ENCODE assay signal across 9 cellular contexts in genomic region chr17:43760254-43760852, GRCh38. TPM values are rescaled to one million over a fixed set of nuclear protein-coding genes. Genes with fewer than 3 reads are reported as not detected.
DNase-seq lines count a peak whose midpoint lies in the region; ATAC-seq, FAIRE-seq and TF ChIP-seq lines count a peak whose summit lies in the region.
"Had no signal": no experiment of that assay in that cellular context is flagged by ENCODE, and none has a peak within 500 bp of the region (broad histone marks: within the 10 kb centered on the region; RNA-seq: fewer than 3 reads in every experiment).

No MANE protein-coding gene starts in this region.

- no peaks in the 10 kb centered on the region for H3F3A ChIP-seq in SU-DHL-6 (ENCODE audit: insufficient read depth)

- peak; percentile 50 for ATAC-seq in GM18907 (IDR thresholded peaks at IDR 0.05; ENCODE audit: unreplicated experiment)

- H3K36me3 ChIP-seq in SU-DHL-6 (ENCODE audit: low read length) = no peaks in the 10 kb centered on the region
- H3K36me3 ChIP-seq in cardiac muscle cell = no peaks in the 10 kb centered on the region

- H3K9me3 ChIP-seq in SU-DHL-6 (ENCODE audit: insufficient read depth, low read length) (no peaks in the 10 kb centered on the region), cardiac muscle cell (ENCODE audit: low read depth) (no peaks in the 10 kb centered on the region)
- H3K9me3 ChIP-seq: BLaER1 treated with 17β-estradiol and CSF1 and Interleukin-3, amounts not matched to agents 10 nM and 100 nM had no signal

- intact Hi-C loops in posterior cingulate gyrus (cut with DNase I) = loop anchor here (1.0 to 5.0 kb wide), 2 partner anchors 66 to 183 kb away; no protein-coding TSS in a partner anchor

- TF ChIP-seq CTCF in 22Rv1 (IDR thresholded peaks at IDR 0.05) (peak; percentile 99), SU-DHL-6 (IDR thresholded peaks at IDR 0.05; ENCODE audit: insufficient read depth, low read length, poor library complexity, severe bottlenecking) (peak; percentile 97), cardiac muscle cell (IDR thresholded peaks at IDR 0.05; ENCODE audit: low read depth, low read length) (peak; percentile 100)

- H3K9me2 ChIP-seq in SU-DHL-6 (replicated peaks; ENCODE audit: insufficient read depth, low read length) = no peaks in the 10 kb centered on the region

- DNase-seq in NCI-H1436 (lab: John Stamatoyannopoulos, UW) (peak; percentile 92), cardiac muscle cell (ENCODE audit: low read depth in 1 of 2, low spot score in 1 of 2) (peak; percentile 95 to 96), posterior cingulate gyrus (peak; percentile 84 to 99 (median 95)), urothelium cell line (ENCODE audit: low spot score) (peak; percentile 91)
- peak; percentile 85 for DNase-seq in activated naive CD8-positive, alpha-beta T cell treated with anti-CD3 and anti-CD28 coated beads, Interleukin-2, amount 50 U/mL, for 16 hours (ENCODE audit: low read depth, low spot score)

- H3K4me1 ChIP-seq in cardiac muscle cell (ENCODE audit: low read depth) = no peaks in the 10 kb centered on the region

- no peak overlapping the region for H3K4me2 ChIP-seq in SU-DHL-6 (ENCODE audit: low read depth, low read length, poor library complexity, severe bottlenecking)

- H3K9ac ChIP-seq in SU-DHL-6 (ENCODE audit: low read length) = no peak overlapping the region
- H3K9ac ChIP-seq: BLaER1 treated with 17β-estradiol and CSF1 and Interleukin-3, amounts not matched to agents 10 nM and 100 nM had no signal

- no peak overlapping the region for H3K27ac ChIP-seq in 22Rv1
- H3K27ac ChIP-seq in SU-DHL-6 (ENCODE audit: low read depth, low read length) = no peak overlapping the region
- H3K27ac ChIP-seq in cardiac muscle cell = no peak overlapping the region
- H3K27ac ChIP-seq: BLaER1 treated with 17β-estradiol and CSF1 and Interleukin-3, amounts not matched to agents 10 nM and 100 nM had no signal

- H4K20me1 ChIP-seq in SU-DHL-6 (ENCODE audit: low read depth, low read length) = no peaks in the 10 kb centered on the region

- no peaks in the 10 kb centered on the region for H3K79me2 ChIP-seq in SU-DHL-6 (ENCODE audit: insufficient read depth, low read length)

- H3K4me3 ChIP-seq in SU-DHL-6 (ENCODE audit: insufficient read depth, low read length, poor library complexity, severe bottlenecking) = no peak overlapping the region
- H3K4me3 ChIP-seq in cardiac muscle cell = no peak overlapping the region
- H3K4me3 ChIP-seq: BLaER1 treated with 17β-estradiol and CSF1 and Interleukin-3, amounts not matched to agents 10 nM and 100 nM had no signal

- no peaks in the 10 kb centered on the region for H3K27me3 ChIP-seq in SU-DHL-6 (ENCODE audit: low read length)
- H3K27me3 ChIP-seq in cardiac muscle cell = peaks cover 13% of the 10 kb centered on the region

- peak; percentile 63 for FAIRE-seq in urothelium cell line (lab: Jason Lieb, UNC)

- no peak overlapping the region for H2AFZ ChIP-seq in SU-DHL-6 (ENCODE audit: low read depth, low read length, severe bottlenecking)

RNA-seq across cellular contexts. Expression of gene SOST, which starts 1.8 kb away (rescaled TPM):
- total RNA-seq in cardiac muscle cell = 0.85 and 3.2 TPM in 2 replicates
- 0.10 and 4.1 TPM in 2 replicates for polyA plus RNA-seq in cardiac muscle cell

RNA-seq across cellular contexts. Expression of gene DUSP3, which starts 18.4 kb away (rescaled TPM):
- 66.2 and 71.4 TPM in 2 replicates for total RNA-seq in cardiac muscle cell
- 58.7 and 82.4 TPM in 2 replicates for polyA plus RNA-seq in cardiac muscle cell

RNA-seq across cellular contexts. Expression of gene CFAP97D1, which starts 19.9 kb away (rescaled TPM):
- total RNA-seq in cardiac muscle cell = 0.04 TPM in 1 of 2 replicates, not detected in the other
- polyA plus RNA-seq in cardiac muscle cell = not detected in 2 replicates
